ENCODE assay signal across 11 cellular contexts in genomic region chr9:95057121-95057520, GRCh38.
DNase-seq lines count a peak whose midpoint lies in the region; ATAC-seq and TF ChIP-seq lines count a peak whose summit lies in the region.
"Had no signal": no experiment of that assay in that cellular context is flagged by ENCODE, and none has a peak within 500 bp of the region (broad histone marks: within the 10 kb centered on the region; RNA-seq: fewer than 3 reads in every experiment).

No MANE protein-coding gene starts in this region.

- H3K36me3 Mint-ChIP-seq in Calu3 (ENCODE audit: insufficient read depth, unreplicated experiment) (peaks cover 76% of the 10 kb centered on the region), progenitor cell of endocrine pancreas (ENCODE audit: insufficient read depth) (peaks cover 7% of the 10 kb centered on the region)
- no peaks in the 10 kb centered on the region for H3K36me3 Mint-ChIP-seq in activated CD8-positive, alpha-beta T cell treated with anti-CD3 and anti-CD28 coated beads, Interleukin-2, amount 10 ng/mL, durations not matched to agents 7 days and 5 days (ENCODE audit: low read depth)
- H3K36me3 Mint-ChIP-seq: activated naive CD8-positive, alpha-beta T cell treated with anti-CD3 and anti-CD28 coated beads, Interleukin-2, amount 10 ng/mL, durations not matched to agents 7 days and 5 days had no signal

- no peak overlapping the region for H2AFZ ChIP-seq in fibroblast of lung (ENCODE audit: low read length)

- H3K27me3 Mint-ChIP-seq in Calu3 (ENCODE audit: unreplicated experiment): no peaks in the 10 kb centered on the region
- H3K27me3 Mint-ChIP-seq in progenitor cell of endocrine pancreas: no peaks in the 10 kb centered on the region
- H3K27me3 Mint-ChIP-seq in activated CD8-positive, alpha-beta T cell treated with anti-CD3 and anti-CD28 coated beads, Interleukin-2, amount 10 ng/mL, durations not matched to agents 7 days and 5 days (ENCODE audit: low read depth): peaks cover 5% of the 10 kb centered on the region
- H3K27me3 Mint-ChIP-seq: activated CD4-positive, alpha-beta T cell treated with anti-CD3 and anti-CD28 coated beads, Interleukin-2, amount 10 ng/mL, durations not matched to agents 7 days and 5 days had no signal

- H3K27ac ChIP-seq in Peyer's patch (peak overlapping the region in 3 of 4 donors; percentile 5 to 81 (median 36)), fibroblast of lung (ENCODE audit: insufficient read depth, low read length) (peak overlapping the region; percentile 86)

- H3K4me2 ChIP-seq in fibroblast of lung (ENCODE audit: extremely low read depth, insufficient read depth, low read length): peak overlapping the region; percentile 77

- TF ChIP-seq POLR2A in Peyer's patch (IDR thresholded peaks at IDR 0.05): no peak

- peak overlapping the region; percentile 58 for H3K4me3 Mint-ChIP-seq in Calu3 (ENCODE audit: low read depth, unreplicated experiment)
- H3K4me3 Mint-ChIP-seq in progenitor cell of endocrine pancreas (ENCODE audit: low read depth): peak overlapping the region; percentile 5
- H3K4me3 Mint-ChIP-seq in activated CD8-positive, alpha-beta T cell treated with anti-CD3 and anti-CD28 coated beads, Interleukin-2, amount 10 ng/mL, durations not matched to agents 7 days and 5 days: no peak overlapping the region
- H3K4me3 Mint-ChIP-seq: activated CD4-positive, alpha-beta T cell treated with anti-CD3 and anti-CD28 coated beads, Interleukin-2, amount 10 ng/mL, durations not matched to agents 7 days and 5 days; activated naive CD8-positive, alpha-beta T cell treated with anti-CD3 and anti-CD28 coated beads, Interleukin-2, amount 10 ng/mL, durations not matched to agents 7 days and 5 days had no signal

- H3K9me3 ChIP-seq in Peyer's patch (no peaks in the 10 kb centered on the region), fibroblast of lung (ENCODE audit: control insufficient read depth, insufficient read depth, low read depth, low read length) (no peaks in the 10 kb centered on the region)

- H3K9ac ChIP-seq in fibroblast of lung (ENCODE audit: insufficient read depth, low read length): peak overlapping the region; percentile 20

- H3K4me1 Mint-ChIP-seq in Calu3 (ENCODE audit: low read depth, unreplicated experiment) (peaks cover 56% of the 10 kb centered on the region), progenitor cell of endocrine pancreas (ENCODE audit: low read depth) (peaks cover 54% of the 10 kb centered on the region)
- peaks cover 4% of the 10 kb centered on the region for H3K4me1 Mint-ChIP-seq in activated CD8-positive, alpha-beta T cell treated with anti-CD3 and anti-CD28 coated beads, Interleukin-2, amount 10 ng/mL, durations not matched to agents 7 days and 5 days (ENCODE audit: low read depth)
- H3K4me1 Mint-ChIP-seq: activated naive CD8-positive, alpha-beta T cell treated with anti-CD3 and anti-CD28 coated beads, Interleukin-2, amount 10 ng/mL, durations not matched to agents 7 days and 5 days had no signal

- H3K27me3 ChIP-seq in Peyer's patch (no peaks in the 10 kb centered on the region), fibroblast of lung (ENCODE audit: control insufficient read depth, insufficient read depth, low read length) (no peaks in the 10 kb centered on the region)

- peaks cover 0 to 14% (median 2%) of the 10 kb centered on the region in 4 donors for H3K4me1 ChIP-seq in Peyer's patch
- peaks cover 36% of the 10 kb centered on the region for H3K4me1 ChIP-seq in fibroblast of lung (ENCODE audit: control insufficient read depth, extremely low read depth, insufficient read depth, low read length)

- H3K27ac Mint-ChIP-seq in Calu3 (ENCODE audit: unreplicated experiment) (peak overlapping the region; percentile 77), progenitor cell of endocrine pancreas (peak overlapping the region; percentile 89)
- H3K27ac Mint-ChIP-seq in activated CD8-positive, alpha-beta T cell treated with anti-CD3 and anti-CD28 coated beads, Interleukin-2, amount 10 ng/mL, durations not matched to agents 7 days and 5 days: no peak overlapping the region
- H3K27ac Mint-ChIP-seq: activated CD4-positive, alpha-beta T cell treated with anti-CD3 and anti-CD28 coated beads, Interleukin-2, amount 10 ng/mL, durations not matched to agents 7 days and 5 days; activated naive CD8-positive, alpha-beta T cell treated with anti-CD3 and anti-CD28 coated beads, Interleukin-2, amount 10 ng/mL, durations not matched to agents 7 days and 5 days had no signal

- peaks cover 0 to 16% (median 0%) of the 10 kb centered on the region in 3 donors for H3K36me3 ChIP-seq in Peyer's patch
- H3K36me3 ChIP-seq in fibroblast of lung (ENCODE audit: control insufficient read depth, insufficient read depth, low read length): peaks cover 7% of the 10 kb centered on the region

- intact Hi-C loops in Calu3 (cut with micrococcal nuclease; ENCODE audit: unreplicated experiment) (no loop called here), posterior vena cava (cut with DNase I) (no loop called here)

- H4K20me1 ChIP-seq in fibroblast of lung (ENCODE audit: control insufficient read depth, extremely low read depth, insufficient read depth, low read length): no peaks in the 10 kb centered on the region

- BruUV-seq in Calu3 (replicated peaks; lab: Mats Ljungman, UMichigan): no TSS peak

- CTCF ChIA-PET in Calu3 (lab: Charles Lee): no interaction called here
- CTCF ChIA-PET in activated CD8-positive, alpha-beta T cell treated with anti-CD3 and anti-CD28 coated beads, Interleukin-2, amount 10 ng/mL, durations not matched to agents 7 days and 5 days (lab: Charles Lee): no interaction called here

- TF ChIP-seq CTCF in Calu3 (IDR thresholded peaks at IDR 0.05; ENCODE audit: unreplicated experiment): no peak
- no peak for TF ChIP-seq CTCF in Peyer's patch (IDR thresholded peaks at IDR 0.05)
- no peak for TF ChIP-seq CTCF in fibroblast of lung (conservative IDR thresholded peaks at IDR 0.05 in 1 of 2, IDR thresholded peaks at IDR 0.05 in 1 of 2; ENCODE audit: low read depth in 1 of 2, low read length in 2 of 2)
- no peak for TF ChIP-seq CTCF in progenitor cell of endocrine pancreas (IDR thresholded peaks at IDR 0.05; ENCODE audit: unreplicated experiment)

- ATAC-seq in activated CD8-positive, alpha-beta T cell treated with anti-CD3 and anti-CD28 coated beads, Interleukin-2, amount 10 ng/mL, durations not matched to agents 7 days and 5 days: no peak

- POLR2A ChIA-PET in activated CD8-positive, alpha-beta T cell treated with anti-CD3 and anti-CD28 coated beads, Interleukin-2, amount 10 ng/mL, durations not matched to agents 7 days and 5 days (lab: Charles Lee): no interaction called here

- DNase-seq in Calu3: no peak
- DNase-seq in Peyer's patch: no peak
- DNase-seq in fibroblast of lung (ENCODE audit: low read depth in 2 of 2): peak; percentile 52 to 76
- DNase-seq in progenitor cell of endocrine pancreas (ENCODE audit: low spot score, unreplicated experiment): no peak
- DNase-seq in posterior vena cava (ENCODE audit: low spot score): no peak
- DNase-seq in KG1 (lab: John Stamatoyannopoulos, UW): no peak
- DNase-seq in activated CD8-positive, alpha-beta T cell treated with anti-CD3 and anti-CD28 coated beads, Interleukin-2, amount 10 ng/mL, durations not matched to agents 7 days and 5 days: no peak
- no peak for DNase-seq in LoVo (ENCODE audit: low spot score)
- DNase-seq: activated CD4-positive, alpha-beta T cell treated with anti-CD3 and anti-CD28 coated beads, Interleukin-2, amount 10 ng/mL, durations not matched to agents 7 days and 5 days; activated naive CD8-positive, alpha-beta T cell treated with anti-CD3 and anti-CD28 coated beads, Interleukin-2, amount 10 ng/mL, durations not matched to agents 7 days and 5 days; SIG-M5 had no signal

- peak overlapping the region in 1 of 4 donors; percentile 23 for H3K4me3 ChIP-seq in Peyer's patch
- H3K4me3 ChIP-seq in fibroblast of lung (replicated peaks in 1 of 4; ENCODE audit: control extremely low read depth in 1 of 4, insufficient read depth in 1 of 4, low read depth in 3 of 4, low read length in 4 of 4): peak overlapping the region; percentile 21 to 49 (median 30)

- H3K9me3 Mint-ChIP-seq in Calu3 (ENCODE audit: low read depth, unreplicated experiment) (no peaks in the 10 kb centered on the region), progenitor cell of endocrine pancreas (ENCODE audit: low read depth) (no peaks in the 10 kb centered on the region)
- H3K9me3 Mint-ChIP-seq in activated CD8-positive, alpha-beta T cell treated with anti-CD3 and anti-CD28 coated beads, Interleukin-2, amount 10 ng/mL, durations not matched to agents 7 days and 5 days (ENCODE audit: insufficient read depth): no peaks in the 10 kb centered on the region
- H3K9me3 Mint-ChIP-seq: activated CD4-positive, alpha-beta T cell treated with anti-CD3 and anti-CD28 coated beads, Interleukin-2, amount 10 ng/mL, durations not matched to agents 7 days and 5 days; activated naive CD8-positive, alpha-beta T cell treated with anti-CD3 and anti-CD28 coated beads, Interleukin-2, amount 10 ng/mL, durations not matched to agents 7 days and 5 days had no signal

- peaks cover 94% of the 10 kb centered on the region for H3K79me2 ChIP-seq in fibroblast of lung (ENCODE audit: control insufficient read depth, insufficient read depth, low read length)

Comparison
In these comparisons a context has a peak if more than half of its experiments do, and no peak if none do; other contexts are left out.
1. DNase-seq: peak in fibroblast of lung (2 of 2); none in Calu3 (single experiment), Peyer's patch (0 of 3), progenitor cell of endocrine pancreas (single experiment), posterior vena cava (single experiment), KG1 (single experiment), activated CD8-positive, alpha-beta T cell treated with anti-CD3 and anti-CD28 coated beads, Interleukin-2, amount 10 ng/mL, durations not matched to agents 7 days and 5 days (single experiment) and LoVo (single experiment).